Comparison of ENCODE assay signal across 11 cellular contexts in the genomic region with DNA sequence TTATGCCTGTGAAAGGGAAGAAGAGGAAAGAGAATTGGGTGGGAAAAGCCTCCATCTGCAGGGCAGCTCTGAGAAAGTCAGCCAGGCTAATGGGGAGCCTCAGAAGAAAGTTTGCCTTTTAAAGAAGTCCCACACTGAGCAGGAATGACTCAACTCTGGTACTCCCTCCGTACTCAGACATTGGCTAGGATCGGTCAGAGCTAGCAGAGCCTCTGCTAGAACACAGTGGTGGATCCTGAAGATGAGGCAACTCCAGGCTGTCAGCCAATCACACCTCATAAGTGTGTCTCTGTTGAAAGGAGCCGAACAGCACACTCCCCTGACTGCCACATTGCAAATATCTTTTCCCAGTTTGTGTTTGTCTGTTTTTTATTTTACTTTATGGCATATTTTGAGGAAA.
A peak's percentile ranks its signal among the peaks of the same experiment; 100 is the strongest.
DNase-seq lines count a peak whose midpoint lies in the region; ATAC-seq, FAIRE-seq and TF ChIP-seq lines count a peak whose summit lies in the region.
"Had no signal": no experiment of that assay in that cellular context is flagged by ENCODE, and none has a peak within 500 bp of the region (broad histone marks: within the 10 kb centered on the region; RNA-seq: fewer than 3 reads in every experiment).

No MANE protein-coding gene starts in this region.

- no peak for TF ChIP-seq RAD21 in HepG2 (CRISPR knock-in tag; IDR thresholded peaks at IDR 0.05)

- no peak overlapping the region for H3K4me2 ChIP-seq in HepG2 (ENCODE audit: low read depth, low read length)

- H3K36me3 ChIP-seq in HepG2 (replicated peaks in 1 of 2; ENCODE audit: control insufficient read depth in 1 of 2, insufficient read depth in 2 of 2, low read length in 2 of 2) (no peaks in the 10 kb centered on the region), transverse colon (no peaks in the 10 kb centered on the region)

- no peaks in the 10 kb centered on the region for H3K79me2 ChIP-seq in HepG2 (ENCODE audit: insufficient read depth, low read length)

- H3K4me3 Mint-ChIP-seq in dendritic cell treated with granulocyte-macrophage colony-stimulating factor and Interleukin-4, amounts not matched to agents 40 ng/mL and 50 ng/mL, for 4 days, result no peak overlapping the region
- H3K4me3 Mint-ChIP-seq: central memory CD8-positive, alpha-beta T cell had no signal

- H3K4me1 ChIP-seq in HepG2 (ENCODE audit: insufficient read depth, low read length), result peaks cover 22% of the 10 kb centered on the region
- peaks cover 0 to 11% (median 9%) of the 10 kb centered on the region in 4 donors for H3K4me1 ChIP-seq in transverse colon

- intact Hi-C loops in dendritic cell treated with granulocyte-macrophage colony-stimulating factor and Interleukin-4, amounts not matched to agents 40 ng/mL and 50 ng/mL, for 4 days (cut with micrococcal nuclease), result no loop called here
- intact Hi-C loops in HepG2 (cut with micrococcal nuclease; ENCODE audit: unreplicated experiment) (loop anchor here (5.0 kb wide), 1 partner anchor 128 kb away; a partner anchor contains a TSS), transverse colon (cut with DNase I; ENCODE audit: low total_unique reads) (no loop called here)

- H3K4me3 ChIP-seq in HepG2 (replicated peaks in 1 of 3; ENCODE audit: insufficient read depth in 1 of 3, low read depth in 2 of 3, low read length in 3 of 3) (no peak overlapping the region), transverse colon (no peak overlapping the region)
- H3K4me3 ChIP-seq: SK-N-MC, skin epidermis had no signal

- no peak for TF ChIP-seq POLR2A in HepG2 (IDR thresholded peaks at IDR 0.05; ENCODE audit: insufficient read depth in 1 of 2, low read depth in 2 of 2, low read length in 2 of 2)
- no peak for TF ChIP-seq POLR2A in transverse colon (IDR thresholded peaks at IDR 0.05)

- no TSS peak for BruUV-seq in HepG2 (replicated peaks; lab: Mats Ljungman, UMichigan)

- no peak overlapping the region for H2AFZ ChIP-seq in HepG2 (ENCODE audit: low read length)

- CTCF ChIA-PET in HepG2 (lab: Yijun Ruan, JAX; ENCODE audit: low intra/inter-chr PET ratio, low total read pairs), result no interaction called here

- TF ChIP-seq CTCF in HepG2 (CRISPR knock-in tag; IDR thresholded peaks at IDR 0.05) (no peak), transverse colon (IDR thresholded peaks at IDR 0.05) (no peak)

- POLR2A ChIA-PET in HepG2 (lab: Yijun Ruan, JAX), result interaction anchor here (1.5 kb wide), 1 partner anchor 9 kb away, joined by 8 read pairs; no protein-coding TSS in a partner anchor

- H3K27ac Mint-ChIP-seq in dendritic cell treated with granulocyte-macrophage colony-stimulating factor and Interleukin-4, amounts not matched to agents 40 ng/mL and 50 ng/mL, for 4 days, result peak overlapping the region; percentile 1

- peaks cover 28% of the 10 kb centered on the region for H3K9me3 Mint-ChIP-seq in dendritic cell treated with granulocyte-macrophage colony-stimulating factor and Interleukin-4, amounts not matched to agents 40 ng/mL and 50 ng/mL, for 4 days
- H3K9me3 Mint-ChIP-seq: central memory CD8-positive, alpha-beta T cell had no signal

- no peaks in the 10 kb centered on the region for H3K36me3 Mint-ChIP-seq in dendritic cell treated with granulocyte-macrophage colony-stimulating factor and Interleukin-4, amounts not matched to agents 40 ng/mL and 50 ng/mL, for 4 days (ENCODE audit: low read depth)

- H3K27ac ChIP-seq in HepG2 (ENCODE audit: extremely low read length, insufficient read depth, low read length) (no peak overlapping the region), transverse colon (peak overlapping the region; percentile 61 to 77 (median 71))
- H3K27ac ChIP-seq: SK-N-MC, skin epidermis had no signal

- no peaks in the 10 kb centered on the region for H3K27me3 ChIP-seq in HepG2 (ENCODE audit: control insufficient read depth in 1 of 2, insufficient read depth in 2 of 2, low read length in 2 of 2)
- H3K27me3 ChIP-seq in transverse colon, result no peaks in the 10 kb centered on the region

- DNase-seq in HT1080 (ENCODE audit: low read depth), result peak; percentile 61
- no peak for DNase-seq in HepG2 (ENCODE audit: low spot score)
- DNase-seq in transverse colon, result peak; percentile 44
- DNase-seq in activated CD4-positive, alpha-beta T cell treated with anti-CD3 and anti-CD28 coated beads, Interleukin-2, amount 50 U/mL, for 1 hour, result no peak
- DNase-seq in NK-92 (lab: John Stamatoyannopoulos, UW; ENCODE audit: unreplicated experiment), result no peak
- no peak for DNase-seq in RPMI8226
- DNase-seq in SIG-M5 treated with dmso at 0.1 percent for 504 hours (lab: John Stamatoyannopoulos, UW; ENCODE audit: unreplicated experiment), result no peak

- H3K9ac ChIP-seq in HepG2 (ENCODE audit: insufficient read depth, low read depth, low read length), result no peak overlapping the region

- in situ Hi-C loops in HepG2 (cut with HindIII; ENCODE audit: extremely low pct_ligation_motif_present, low pct_unique_long_range_greater_than_20kb) (no loop called here), transverse colon (cut with MboI; ENCODE audit: low pct_ligation_motif_present in 1 of 4, low pct_unique_long_range_greater_than_20kb in 1 of 4, low sequenced_read_pairs in 3 of 4) (loop anchor here in 3 of 4 donors (5.0 to 25.0 kb wide), 4 partner anchors 188 to 518 kb away; no protein-coding TSS in a partner anchor)

- no peak for TF ChIP-seq EP300 in HepG2 (IDR thresholded peaks at IDR 0.05; ENCODE audit: low read depth in 2 of 2, low read length in 2 of 2)
- TF ChIP-seq EP300 in HepG2 (CRISPR knock-in tag; IDR thresholded peaks at IDR 0.05; ENCODE audit: borderline replicate concordance), result no peak
- no peak for TF ChIP-seq EP300 in transverse colon (IDR thresholded peaks at IDR 0.05; ENCODE audit: low read depth)

- H3K9me3 ChIP-seq in HepG2 (ENCODE audit: low read length), result peaks cover 13% of the 10 kb centered on the region
- H3K9me3 ChIP-seq in transverse colon, result peaks cover 0 to 9% of the 10 kb centered on the region in 2 donors

- H4K20me1 ChIP-seq in HepG2 (ENCODE audit: insufficient read depth, low read length), result no peaks in the 10 kb centered on the region

- H3K27me3 Mint-ChIP-seq in dendritic cell treated with granulocyte-macrophage colony-stimulating factor and Interleukin-4, amounts not matched to agents 40 ng/mL and 50 ng/mL, for 4 days, result peaks cover 9% of the 10 kb centered on the region

- FAIRE-seq in HepG2 (lab: Jason Lieb, UNC), result peak; percentile 21

- peak; percentile 36 for ATAC-seq in HepG2

- H3K4me1 Mint-ChIP-seq in dendritic cell treated with granulocyte-macrophage colony-stimulating factor and Interleukin-4, amounts not matched to agents 40 ng/mL and 50 ng/mL, for 4 days (ENCODE audit: low read depth), result peaks cover 22% of the 10 kb centered on the region

- 6% methylated on average over 3 of the region's 3 CpGs for WGBS in HepG2 (ENCODE audit: low lambda C conversion rate)
- WGBS in transverse colon (ENCODE audit: low coverage in 1 of 2), 2 donors, result 70% methylated on average over 3 of the region's 3 CpGs; no CpG with 5 or more reads in 1 of the 2 donors

TF ChIP-seq in HepG2, 621 proteins besides CTCF, POLR2A, EP300 and RAD21:
- TF ChIP-seq, protein P1, sequence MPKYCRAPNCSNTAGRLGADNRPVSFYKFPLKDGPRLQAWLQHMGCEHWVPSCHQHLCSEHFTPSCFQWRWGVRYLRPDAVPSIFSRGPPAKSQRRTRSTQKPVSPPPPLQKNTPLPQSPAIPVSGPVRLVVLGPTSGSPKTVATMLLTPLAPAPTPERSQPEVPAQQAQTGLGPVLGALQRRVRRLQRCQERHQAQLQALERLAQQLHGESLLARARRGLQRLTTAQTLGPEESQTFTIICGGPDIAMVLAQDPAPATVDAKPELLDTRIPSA (CRISPR knock-in tag; IDR thresholded peaks at IDR 0.05; ENCODE audit: borderline replicate concordance), result no peak
- TF ChIP-seq CEBPB (IDR thresholded peaks at IDR 0.05; ENCODE audit: borderline replicate concordance, low read depth, low read length), result peak; percentile 51; the same call in 1 of the 2 replicates

Comparison
In these comparisons a context has a peak if more than half of its experiments do, and no peak if none do; other contexts are left out.
1. DNase-seq: peak in HT1080 (single experiment) and transverse colon (single experiment); none in HepG2 (single experiment), activated CD4-positive, alpha-beta T cell treated with anti-CD3 and anti-CD28 coated beads, Interleukin-2, amount 50 U/mL, for 1 hour (single experiment), NK-92 (single experiment), RPMI8226 (single experiment) and SIG-M5 treated with dmso at 0.1 percent for 504 hours (single experiment).